ENCODE assay signal across 17 cellular contexts in genomic region chr6:161162722-161163121, GRCh38.
DNase-seq lines count a peak whose midpoint lies in the region; ATAC-seq and TF ChIP-seq lines count a peak whose summit lies in the region.
"Had no signal": no experiment of that assay in that cellular context is flagged by ENCODE, and none has a peak within 500 bp of the region (broad histone marks: within the 10 kb centered on the region; RNA-seq: fewer than 3 reads in every experiment).

No MANE protein-coding gene starts in this region.

- peaks cover 8% of the 10 kb centered on the region for H3K36me3 Mint-ChIP-seq in T-helper 17 cell (ENCODE audit: low read depth)

- DNase-seq in NCI-H1436 (lab: John Stamatoyannopoulos, UW) (peak; percentile 16), NCI-H1436 treated with DMSO at 0.1 percent for 48 hours (lab: John Stamatoyannopoulos, UW) (no peak), T-helper 17 cell (no peak), left lobe of liver (ENCODE audit: low spot score) (peak; percentile 95), substantia nigra (lab: John Stamatoyannopoulos, UW) (peak in 1 of 49 donors; percentile 29), NCI-H1930 (lab: John Stamatoyannopoulos, UW) (no peak), GM13976 (ENCODE audit: low spot score) (no peak), SW480 (ENCODE audit: low spot score) (no peak)
- DNase-seq: COR-L47, DMS53, NCI-H2081 treated with DMSO at 0.1 percent for 48 hours, NCI-H526, OCI-M1, SK-N-SH had no signal

- H3K4me3 Mint-ChIP-seq in T-helper 17 cell, result no peak overlapping the region

- H3K27me3 Mint-ChIP-seq in T-helper 17 cell, result no peaks in the 10 kb centered on the region

- no peaks in the 10 kb centered on the region for H3K9me3 ChIP-seq in T-helper 17 cell (ENCODE audit: control insufficient read depth, low read length, poor library complexity, severe bottlenecking)
- H3K9me3 ChIP-seq: HAP-1, SK-N-SH had no signal

- ATAC-seq in T-helper 17 cell (no peak), left lobe of liver (peak; percentile 88)

- peak overlapping the region; percentile 2 for H3K27ac Mint-ChIP-seq in T-helper 17 cell

- in situ Hi-C loops in GM13976 (cut with MboI; ENCODE audit: low sequenced_read_pairs, unreplicated experiment), result no loop called here

- no peaks in the 10 kb centered on the region for H3K4me1 Mint-ChIP-seq in T-helper 17 cell

- no peak for TF ChIP-seq CTCF in GM13976 (IDR thresholded peaks at IDR 0.05; ENCODE audit: borderline replicate concordance, control extremely low read depth, extremely low read depth, insufficient read depth, missing control alignments)

- H3K27ac ChIP-seq in substantia nigra (ENCODE audit: low read depth, low read length, poor library complexity, severe bottlenecking), result peak overlapping the region; percentile 42
- H3K27ac ChIP-seq: 22Rv1, KMS-11 had no signal

Comparison
In these comparisons a context has a peak if more than half of its experiments do, and no peak if none do; other contexts are left out.
1. DNase-seq: peak in NCI-H1436 (single experiment) and left lobe of liver (single experiment); none in NCI-H1436 treated with DMSO at 0.1 percent for 48 hours (single experiment), T-helper 17 cell (0 of 3), NCI-H1930 (0 of 2), GM13976 (single experiment) and SW480 (single experiment).